36 cellular contexts compared by ENCODE assay signal in genomic region chr7:36532981-36533499, GRCh38.
"Had no signal": no experiment of that assay in that cellular context is flagged by ENCODE, and none has a peak within 500 bp of the region (broad histone marks: within the 10 kb centered on the region; RNA-seq: fewer than 3 reads in every experiment).

No MANE protein-coding gene starts in this region.

- H3K27ac Mint-ChIP-seq: activated B cell treated with CpG ODN at 0.5 μM for 24 hours; activated CD4-positive, alpha-beta memory T cell treated with anti-CD3 and anti-CD28 coated beads for 36 hours; activated CD4-positive, alpha-beta T cell treated with anti-CD3 and anti-CD28 coated beads, Interleukin-2, amount 10 ng/mL, durations not matched to agents 24 days and 14 days; activated CD8-positive, alpha-beta T cell treated with anti-CD3 and anti-CD28 coated beads for 36 hours; activated naive CD4-positive, alpha-beta T cell treated with anti-CD3 and anti-CD28 coated beads for 36 hours; activated naive CD4-positive, alpha-beta T cell treated with anti-CD3 and anti-CD28 coated beads, Interleukin-2, amount 50 U/mL, for 72 hours; activated naive CD8-positive, alpha-beta T cell treated with anti-CD3 and anti-CD28 coated beads for 36 hours; activated T-cell treated with anti-CD3 and anti-CD28 coated beads, Interleukin-2, amount 50 U/mL, for 72 hours; activated T-helper 1 cell treated with anti-CD3 and anti-CD28 coated beads, Interleukin-12 subunit alpha, Interleukin-12 subunit beta, Interleukin-2, Interleukin-4 antibody, amounts not matched to agents 30 ng/mL and 10 ng/mL and 1 ng/mL, durations not matched to agents 14 hours and 24 hours and 36 hours; activated T-helper 17 cell treated with anti-CD3 and anti-CD28 coated beads, Interleukin-2, amount 50 U/mL, for 72 hours; brain; T-helper 1 cell treated with Interleukin-12 subunit alpha and Interleukin-12 subunit beta and Interleukin-4 antibody, amounts not matched to agents 30 μg/mL and 1 μg/mL, for 36 hours; T-helper 2 cell treated with Interferon-gamma antibody and Interleukin-4, amounts not matched to agents 5 μg/mL and 100 μg/mL, for 36 hours had no signal

- H3K4me3 Mint-ChIP-seq: activated B cell treated with CpG ODN at 0.5 μM for 24 hours; activated CD4-positive, alpha-beta memory T cell treated with anti-CD3 and anti-CD28 coated beads for 36 hours; activated CD4-positive, alpha-beta T cell treated with anti-CD3 and anti-CD28 coated beads, Interleukin-2, amount 10 ng/mL, durations not matched to agents 24 days and 14 days; activated CD8-positive, alpha-beta T cell treated with anti-CD3 and anti-CD28 coated beads for 36 hours; activated naive CD4-positive, alpha-beta T cell treated with anti-CD3 and anti-CD28 coated beads for 36 hours; activated naive CD8-positive, alpha-beta T cell treated with anti-CD3 and anti-CD28 coated beads for 36 hours; activated T-cell treated with anti-CD3 and anti-CD28 coated beads, Interleukin-2, amount 50 U/mL, for 4 hours; activated T-cell treated with anti-CD3 and anti-CD28 coated beads, Interleukin-2, amount 50 U/mL, for 72 hours; activated T-helper 1 cell treated with anti-CD3 and anti-CD28 coated beads, Interleukin-12 subunit alpha, Interleukin-12 subunit beta, Interleukin-2, Interleukin-4 antibody, amounts not matched to agents 30 ng/mL and 10 ng/mL and 1 ng/mL, durations not matched to agents 14 hours and 24 hours and 36 hours; activated T-helper 17 cell treated with anti-CD3 and anti-CD28 coated beads, Interleukin-2, amount 50 U/mL, for 72 hours; brain; T-helper 1 cell treated with Interleukin-12 subunit alpha and Interleukin-12 subunit beta and Interleukin-4 antibody, amounts not matched to agents 30 μg/mL and 1 μg/mL, for 36 hours; T-helper 2 cell treated with Interferon-gamma antibody and Interleukin-4, amounts not matched to agents 5 μg/mL and 100 μg/mL, for 36 hours had no signal

- H3K27me3 ChIP-seq: adrenal gland, ascending aorta, cardiac muscle cell had no signal

- H3K36me3 ChIP-seq: adrenal gland, ascending aorta, cardiac muscle cell had no signal

- H3K4me3 ChIP-seq: adrenal gland, ascending aorta, cardiac muscle cell had no signal

- H3K4me1 ChIP-seq: adrenal gland, ascending aorta had no signal

- ATAC-seq: activated CD8-positive, alpha-beta T cell treated with anti-CD3 and anti-CD28 coated beads for 36 hours; activated naive CD4-positive, alpha-beta T cell treated with anti-CD3 and anti-CD28 coated beads, Interleukin-2, amount 50 U/mL, for 72 hours; activated T-cell treated with anti-CD3 and anti-CD28 coated beads, Interleukin-2, amount 50 U/mL, for 4 hours; activated T-cell treated with anti-CD3 and anti-CD28 coated beads, Interleukin-2, amount 50 U/mL, for 72 hours; activated T-helper 17 cell treated with anti-CD3 and anti-CD28 coated beads, Interleukin-2, amount 50 U/mL, for 72 hours had no signal

- H3K4me1 Mint-ChIP-seq: activated B cell treated with CpG ODN at 0.5 μM for 24 hours; activated CD4-positive, alpha-beta T cell treated with anti-CD3 and anti-CD28 coated beads, Interleukin-2, amount 10 ng/mL, durations not matched to agents 24 days and 14 days; activated T-helper 17 cell treated with anti-CD3 and anti-CD28 coated beads, Interleukin-2, amount 50 U/mL, for 72 hours had no signal

- H3K27ac ChIP-seq: adrenal gland, ascending aorta, cardiac muscle cell, VCaP had no signal

- FAIRE-seq: bronchial epithelial cell, TTC549 had no signal

- H3K36me3 Mint-ChIP-seq: activated CD4-positive, alpha-beta memory T cell treated with anti-CD3 and anti-CD28 coated beads for 36 hours; activated naive CD4-positive, alpha-beta T cell treated with anti-CD3 and anti-CD28 coated beads, Interleukin-2, amount 50 U/mL, for 72 hours; brain had no signal

- H3K27me3 Mint-ChIP-seq: activated B cell treated with CpG ODN at 0.5 μM for 24 hours; activated CD4-positive, alpha-beta memory T cell treated with anti-CD3 and anti-CD28 coated beads for 36 hours; activated CD4-positive, alpha-beta T cell treated with anti-CD3 and anti-CD28 coated beads, Interleukin-2, amount 10 ng/mL, durations not matched to agents 24 days and 14 days; activated CD8-positive, alpha-beta T cell treated with anti-CD3 and anti-CD28 coated beads for 36 hours; activated naive CD8-positive, alpha-beta T cell treated with anti-CD3 and anti-CD28 coated beads for 36 hours; activated T-helper 17 cell treated with anti-CD3 and anti-CD28 coated beads, Interleukin-2, amount 50 U/mL, for 72 hours; brain had no signal

- DNase-seq: activated B cell treated with CpG ODN at 0.5 μM for 24 hours; activated CD4-positive, alpha-beta memory T cell treated with anti-CD3 and anti-CD28 coated beads for 36 hours; activated CD4-positive, alpha-beta T cell treated with anti-CD3 and anti-CD28 coated beads for 4 hours; activated CD4-positive, alpha-beta T cell treated with anti-CD3 and anti-CD28 coated beads, Interleukin-2, amount 10 ng/mL, durations not matched to agents 24 days and 14 days; activated CD4-positive, alpha-beta T cell treated with anti-CD3 and anti-CD28 coated beads, Interleukin-2, amount 50 U/mL, for 1 hour; activated CD4-positive, alpha-beta T cell treated with anti-CD3 and anti-CD28 coated beads, Interleukin-2, amount 50 U/mL, for 4 hours; activated CD4-positive, CD25-positive, alpha-beta regulatory T cell treated with anti-CD3 and anti-CD28 coated beads, Interleukin-2, amount 50 U/mL, for 72 hours; activated CD8-positive, alpha-beta memory T cell treated with anti-CD3 and anti-CD28 coated beads, Interleukin-2, amount 50 U/mL, for 4 hours; activated CD8-positive, alpha-beta T cell treated with anti-CD3 and anti-CD28 coated beads for 36 hours; activated effector memory CD4-positive, alpha-beta T cell treated with anti-CD3 and anti-CD28 coated beads, Interleukin-2, amount 50 U/mL, for 16 hours; activated gamma-delta T cell treated with Interleukin-2 at 50 U/mL for 16 hours; activated naive CD4-positive, alpha-beta T cell; activated naive CD4-positive, alpha-beta T cell treated with anti-CD3 and anti-CD28 coated beads for 36 hours; activated naive CD4-positive, alpha-beta T cell treated with anti-CD3 and anti-CD28 coated beads, Interleukin-2, amount 50 U/mL, for 16 hours; activated naive CD8-positive, alpha-beta T cell treated with anti-CD3 and anti-CD28 coated beads for 36 hours; activated T-cell treated with anti-CD3 and anti-CD28 coated beads for 4 hours; activated T-cell treated with anti-CD3 and anti-CD28 coated beads, Interleukin-2, amount 50 U/mL, for 1 hour; activated T-cell treated with anti-CD3 and anti-CD28 coated beads, Interleukin-2, amount 50 U/mL, for 4 hours; activated T-cell treated with anti-CD3 and anti-CD28 coated beads, Interleukin-2, amount 50 U/mL, for 72 hours; adrenal gland; amniotic stem cell; central memory CD4-positive, alpha-beta T cell; T-helper 1 cell; T-helper 2 cell; T-helper 9 cell had no signal

- H3K9me3 ChIP-seq: adrenal gland, ascending aorta had no signal

- H3K9me3 Mint-ChIP-seq: activated B cell treated with CpG ODN at 0.5 μM for 24 hours; activated CD4-positive, alpha-beta memory T cell treated with anti-CD3 and anti-CD28 coated beads for 36 hours; activated CD8-positive, alpha-beta T cell treated with anti-CD3 and anti-CD28 coated beads for 36 hours; activated naive CD4-positive, alpha-beta T cell treated with anti-CD3 and anti-CD28 coated beads for 36 hours; activated naive CD4-positive, alpha-beta T cell treated with anti-CD3 and anti-CD28 coated beads, Interleukin-2, amount 50 U/mL, for 72 hours; activated naive CD8-positive, alpha-beta T cell treated with anti-CD3 and anti-CD28 coated beads for 36 hours; activated T-cell treated with anti-CD3 and anti-CD28 coated beads, Interleukin-2, amount 50 U/mL, for 4 hours; activated T-cell treated with anti-CD3 and anti-CD28 coated beads, Interleukin-2, amount 50 U/mL, for 72 hours; activated T-helper 1 cell treated with anti-CD3 and anti-CD28 coated beads, Interleukin-12 subunit alpha, Interleukin-12 subunit beta, Interleukin-2, Interleukin-4 antibody, amounts not matched to agents 30 ng/mL and 10 ng/mL and 1 ng/mL, durations not matched to agents 14 hours and 24 hours and 36 hours; activated T-helper 17 cell treated with anti-CD3 and anti-CD28 coated beads, Interleukin-2, amount 50 U/mL, for 72 hours; brain; T-helper 1 cell treated with Interleukin-12 subunit alpha and Interleukin-12 subunit beta and Interleukin-4 antibody, amounts not matched to agents 30 μg/mL and 1 μg/mL, for 36 hours; T-helper 2 cell treated with Interferon-gamma antibody and Interleukin-4, amounts not matched to agents 5 μg/mL and 100 μg/mL, for 36 hours had no signal
